21 cellular contexts compared by ENCODE assay signal in genomic region chr5:31413030-31413812, GRCh38.
A peak's percentile ranks its signal among the peaks of the same experiment; 100 is the strongest.
DNase-seq lines count a peak whose midpoint lies in the region; ATAC-seq, FAIRE-seq and TF ChIP-seq lines count a peak whose summit lies in the region.
"Had no signal": no experiment of that assay in that cellular context is flagged by ENCODE, and none has a peak within 500 bp of the region (broad histone marks: within the 10 kb centered on the region; RNA-seq: fewer than 3 reads in every experiment).

No MANE protein-coding gene starts in this region.

- H2BK15ac ChIP-seq in H1 (ENCODE audit: low read length) (no peak overlapping the region), neuronal stem cell (ENCODE audit: low read length) (no peak overlapping the region)

- H3K9me3 Mint-ChIP-seq in activated CD8-positive, alpha-beta memory T cell treated with anti-CD3 and anti-CD28 coated beads, Interleukin-2, amount 10 ng/mL, durations not matched to agents 7 days and 5 days (ENCODE audit: low read depth) = no peaks in the 10 kb centered on the region
- H3K9me3 Mint-ChIP-seq: activated naive CD8-positive, alpha-beta T cell treated with anti-CD3 and anti-CD28 coated beads, Interleukin-2, amount 10 ng/mL, durations not matched to agents 7 days and 5 days; T-cell had no signal

- peaks cover 35% of the 10 kb centered on the region for H3K36me3 Mint-ChIP-seq in activated CD8-positive, alpha-beta memory T cell treated with anti-CD3 and anti-CD28 coated beads, Interleukin-2, amount 10 ng/mL, durations not matched to agents 7 days and 5 days

- no peak for TF ChIP-seq EP300 in H1 (IDR thresholded peaks at IDR 0.05; ENCODE audit: borderline replicate concordance in 1 of 2, low read depth in 2 of 2, low read length in 2 of 2)
- no peak for TF ChIP-seq EP300 in HepG2 (IDR thresholded peaks at IDR 0.05; ENCODE audit: low read depth in 2 of 2, low read length in 2 of 2)
- no peak for TF ChIP-seq EP300 in HepG2 (CRISPR knock-in tag; IDR thresholded peaks at IDR 0.05; ENCODE audit: borderline replicate concordance)

- H3K79me2 ChIP-seq in H1 (ENCODE audit: control insufficient read depth in 1 of 2, insufficient read depth in 2 of 2, low read length in 2 of 2) = no peaks in the 10 kb centered on the region
- no peaks in the 10 kb centered on the region for H3K79me2 ChIP-seq in HepG2 (ENCODE audit: insufficient read depth, low read length)

- H2AK5ac ChIP-seq in H1 (ENCODE audit: low read depth, low read length) (no peak overlapping the region), neuronal stem cell (ENCODE audit: low read depth, low read length) (no peak overlapping the region)

- H4K5ac ChIP-seq in H1 (ENCODE audit: insufficient read length, low read depth, low read length) = no peak overlapping the region

- FAIRE-seq in H1 (lab: Jason Lieb, UNC) (no peak), HepG2 (lab: Jason Lieb, UNC) (no peak)
- FAIRE-seq: colon, kidney, RCC 7860 had no signal

- H3K4me3 Mint-ChIP-seq in activated CD8-positive, alpha-beta memory T cell treated with anti-CD3 and anti-CD28 coated beads, Interleukin-2, amount 10 ng/mL, durations not matched to agents 7 days and 5 days = no peak overlapping the region
- H3K4me3 Mint-ChIP-seq: activated naive CD8-positive, alpha-beta T cell treated with anti-CD3 and anti-CD28 coated beads, Interleukin-2, amount 10 ng/mL, durations not matched to agents 7 days and 5 days; T-cell had no signal

- H3K4me2 ChIP-seq in H1 (ENCODE audit: insufficient read depth in 1 of 2, low read depth in 2 of 2, low read length in 2 of 2) (no peak overlapping the region), neuronal stem cell (ENCODE audit: insufficient read depth, low read length, poor library complexity, severe bottlenecking) (no peak overlapping the region), HepG2 (ENCODE audit: low read depth, low read length) (no peak overlapping the region)

- POLR2A ChIA-PET in H1 (lab: Charles Lee; ENCODE audit: partially characterized antibody) (interaction anchor here (0.6 kb wide), 1 partner anchor 759 kb away, joined by 3 read pairs; no protein-coding TSS in a partner anchor), HepG2 (lab: Yijun Ruan, JAX) (no interaction called here)

- peaks cover 0 to 5% of the 10 kb centered on the region in 2 experiments for H4K20me1 ChIP-seq in H1 (replicated peaks in 1 of 2; ENCODE audit: control insufficient read depth in 1 of 2, insufficient read depth in 2 of 2, low read length in 2 of 2)
- no peaks in the 10 kb centered on the region for H4K20me1 ChIP-seq in HepG2 (ENCODE audit: insufficient read depth, low read length)

- H3K27me3 Mint-ChIP-seq in activated CD8-positive, alpha-beta memory T cell treated with anti-CD3 and anti-CD28 coated beads, Interleukin-2, amount 10 ng/mL, durations not matched to agents 7 days and 5 days = no peaks in the 10 kb centered on the region
- H3K27me3 Mint-ChIP-seq: activated naive CD8-positive, alpha-beta T cell treated with anti-CD3 and anti-CD28 coated beads, Interleukin-2, amount 10 ng/mL, durations not matched to agents 7 days and 5 days; T-cell had no signal

- peak; percentile 57 for DNase-seq in activated CD8-positive, alpha-beta memory T cell treated with anti-CD3 and anti-CD28 coated beads, Interleukin-2, amount 50 U/mL, for 48 hours
- DNase-seq in activated CD8-positive, alpha-beta memory T cell treated with anti-CD3 and anti-CD28 coated beads, Interleukin-2, amount 10 ng/mL, durations not matched to agents 7 days and 5 days = no peak
- DNase-seq in NCI-H446 treated with DMSO at 0.1 percent for 48 hours (lab: John Stamatoyannopoulos, UW) (peak; percentile 82), H1 (ENCODE audit: low read depth in 1 of 2, low spot score in 2 of 2) (no peak), neuronal stem cell (ENCODE audit: low spot score) (no peak), DMS153 treated with DMSO at 0.1 percent for 48 hours (lab: John Stamatoyannopoulos, UW; ENCODE audit: unreplicated experiment) (no peak), amniotic stem cell (lab: John Stamatoyannopoulos, UW) (no peak), HepG2 (ENCODE audit: low spot score) (no peak)
- DNase-seq: activated naive CD8-positive, alpha-beta T cell treated with anti-CD3 and anti-CD28 coated beads, Interleukin-2, amount 10 ng/mL, durations not matched to agents 7 days and 5 days; GDM1; H7; kidney; MM.1S; NCI-H2029; NCI-H82; spleen; stomach; T-cell; uterus had no signal

- in situ Hi-C loops in HepG2 (cut with HindIII; ENCODE audit: extremely low pct_ligation_motif_present, low pct_unique_long_range_greater_than_20kb) = no loop called here

- no peak for TF ChIP-seq RAD21 in H1 (IDR thresholded peaks at IDR 0.05 in 1 of 2, conservative IDR thresholded peaks at IDR 0.05 in 1 of 2; ENCODE audit: low read depth in 2 of 2, low read length in 2 of 2)
- TF ChIP-seq RAD21 in HepG2 (CRISPR knock-in tag; IDR thresholded peaks at IDR 0.05) = no peak

- H3K23ac ChIP-seq in H1 (ENCODE audit: insufficient read length) (no peak overlapping the region), neuronal stem cell (ENCODE audit: low read depth, low read length, poor library complexity) (no peak overlapping the region)

- TF ChIP-seq CTCF in H1 (IDR thresholded peaks at IDR 0.05; ENCODE audit: control extremely low read depth in 1 of 3, insufficient read depth in 1 of 3, low read depth in 1 of 3, low read length in 3 of 3) (no peak), HepG2 (CRISPR knock-in tag; IDR thresholded peaks at IDR 0.05) (no peak)

- BruUV-seq in HepG2 (replicated peaks; lab: Mats Ljungman, UMichigan) = no TSS peak

- H3K36me3 ChIP-seq in H1 (ENCODE audit: control insufficient read depth in 2 of 4, insufficient read depth in 4 of 4, low read length in 3 of 4) (peaks cover 0 to 42% (median 19%) of the 10 kb centered on the region in 4 experiments; a peak in 7 of 8 replicates), neuronal stem cell (replicated peaks in 1 of 2; ENCODE audit: control insufficient read depth in 2 of 2, insufficient read depth in 2 of 2, low read length in 2 of 2) (peaks cover 15 to 98% of the 10 kb centered on the region in 2 donors), HepG2 (replicated peaks in 1 of 2; ENCODE audit: control insufficient read depth in 1 of 2, insufficient read depth in 2 of 2, low read length in 2 of 2) (peaks cover 7 to 62% of the 10 kb centered on the region in 2 experiments; a peak in 4 of 5 replicates)
- H3K36me3 ChIP-seq: uterus had no signal

- H3K9ac ChIP-seq in H1 (replicated peaks in 1 of 4; ENCODE audit: extremely low read depth in 1 of 4, low read depth in 3 of 4, low read length in 3 of 4) (no peak overlapping the region), neuronal stem cell (ENCODE audit: low read depth, low read length, poor library complexity) (no peak overlapping the region), HepG2 (ENCODE audit: insufficient read depth, low read depth, low read length) (no peak overlapping the region)

- H2BK120ac ChIP-seq in H1 (replicated peaks; ENCODE audit: low read depth, low read length) = no peak overlapping the region
- no peak overlapping the region for H2BK120ac ChIP-seq in neuronal stem cell (ENCODE audit: low read depth, low read length)

- no peaks in the 10 kb centered on the region for H3K9me3 ChIP-seq in H1 (ENCODE audit: insufficient read depth in 2 of 2, low read depth in 1 of 2, low read length in 1 of 2)
- H3K9me3 ChIP-seq in neuronal stem cell (replicated peaks in 1 of 2; ENCODE audit: control insufficient read depth in 2 of 2, insufficient read depth in 1 of 2, low read depth in 1 of 2, low read length in 2 of 2) = no peaks in the 10 kb centered on the region
- no peaks in the 10 kb centered on the region for H3K9me3 ChIP-seq in HepG2 (ENCODE audit: low read length)
- H3K9me3 ChIP-seq: spleen, stomach, uterus had no signal

- no peak overlapping the region for H3K56ac ChIP-seq in H1 (replicated peaks; ENCODE audit: insufficient read length, low read depth, low read length)

- H4K8ac ChIP-seq in H1 (ENCODE audit: extremely low read depth, insufficient read depth, low read length) (no peak overlapping the region), neuronal stem cell (ENCODE audit: low read depth, low read length) (no peak overlapping the region)

- H2BK12ac ChIP-seq in H1 (ENCODE audit: low read depth, low read length) (no peak overlapping the region), neuronal stem cell (ENCODE audit: low read length) (no peak overlapping the region)

- H3K4me1 ChIP-seq in H1 (replicated peaks in 1 of 4; ENCODE audit: control insufficient read depth in 3 of 4, insufficient read depth in 4 of 4, low read length in 3 of 4) (no peaks in the 10 kb centered on the region), neuronal stem cell (ENCODE audit: control insufficient read depth in 2 of 2, insufficient read depth in 1 of 2, low read depth in 1 of 2, low read length in 2 of 2) (peaks cover 0 to 3% of the 10 kb centered on the region in 2 donors), HepG2 (ENCODE audit: insufficient read depth, low read length) (no peaks in the 10 kb centered on the region)
- H3K4me1 ChIP-seq: spleen, stomach, uterus had no signal

- H3K27ac Mint-ChIP-seq in activated CD8-positive, alpha-beta memory T cell treated with anti-CD3 and anti-CD28 coated beads, Interleukin-2, amount 10 ng/mL, durations not matched to agents 7 days and 5 days = no peak overlapping the region
- H3K27ac Mint-ChIP-seq: T-cell had no signal

- no peak for ATAC-seq in activated CD8-positive, alpha-beta memory T cell treated with anti-CD3 and anti-CD28 coated beads, Interleukin-2, amount 10 ng/mL, durations not matched to agents 7 days and 5 days
- ATAC-seq in HepG2 = no peak
- ATAC-seq: T-cell had no signal

- no peak overlapping the region for H3K18ac ChIP-seq in H1 (ENCODE audit: extremely low read depth, low read length)
- H3K18ac ChIP-seq in neuronal stem cell (ENCODE audit: low read length) = peak overlapping the region; percentile 42

- CTCF ChIA-PET in activated CD8-positive, alpha-beta memory T cell treated with anti-CD3 and anti-CD28 coated beads, Interleukin-2, amount 10 ng/mL, durations not matched to agents 7 days and 5 days (lab: Charles Lee) = no interaction called here
- CTCF ChIA-PET in H1 (lab: Charles Lee; ENCODE audit: partially characterized antibody) (interaction anchor here (0.6 to 1.6 kb wide), 2 partner anchors 15 to 82 kb away, joined by 3 to 5 read pairs; no protein-coding TSS in a partner anchor), HepG2 (lab: Yijun Ruan, JAX; ENCODE audit: low intra/inter-chr PET ratio, low total read pairs) (no interaction called here)

- no peak overlapping the region for H3K14ac ChIP-seq in H1 (ENCODE audit: insufficient read length)
- H3K14ac ChIP-seq in neuronal stem cell (ENCODE audit: low read length) = no peak overlapping the region

- H3K27ac ChIP-seq in H1 (ENCODE audit: low read depth, low read length) = no peak overlapping the region
- H3K27ac ChIP-seq in neuronal stem cell (replicated peaks; ENCODE audit: low read length) = no peak overlapping the region
- no peak overlapping the region for H3K27ac ChIP-seq in HepG2 (ENCODE audit: extremely low read length, insufficient read depth, low read length)
- H3K27ac ChIP-seq: spleen, stomach, uterus had no signal

- H4K91ac ChIP-seq in H1 (replicated peaks; ENCODE audit: insufficient read length, low read length) = no peak overlapping the region
- no peak overlapping the region for H4K91ac ChIP-seq in neuronal stem cell (ENCODE audit: low read depth, low read length, poor library complexity)

- H3K79me1 ChIP-seq in H1 (ENCODE audit: low read depth, low read length) (no peaks in the 10 kb centered on the region; the same call in 1 of the 2 replicates), neuronal stem cell (ENCODE audit: low read depth, low read length) (no peaks in the 10 kb centered on the region)

- no peak for TF ChIP-seq POLR2A in H1 (IDR thresholded peaks at IDR 0.05; ENCODE audit: control extremely low read depth in 1 of 2, low read depth in 2 of 2, low read length in 2 of 2)
- TF ChIP-seq POLR2A in HepG2 (IDR thresholded peaks at IDR 0.05; ENCODE audit: insufficient read depth in 1 of 2, low read depth in 2 of 2, low read length in 2 of 2) = no peak

- H2BK5ac ChIP-seq in H1 (ENCODE audit: low read depth, low read length) (0 out of 2 replicates have a peak overlapping the region, but pooled peaks have one; percentile 37), neuronal stem cell (ENCODE audit: low read length) (no peak overlapping the region)

- H2BK20ac ChIP-seq in H1 (ENCODE audit: low read length) = no peak overlapping the region

- H2AFZ ChIP-seq in H1 (ENCODE audit: low read length) (no peak overlapping the region), neuronal stem cell (ENCODE audit: low read length) (no peak overlapping the region), HepG2 (ENCODE audit: low read length) (no peak overlapping the region)

- no peak overlapping the region for H3K4ac ChIP-seq in H1 (replicated peaks; ENCODE audit: insufficient read length, low read depth, low read length)
- H3K4ac ChIP-seq in neuronal stem cell (ENCODE audit: low read length) = no peak overlapping the region

- no peaks in the 10 kb centered on the region for H3K23me2 ChIP-seq in H1 (ENCODE audit: low read depth, low read length)

- H3K4me3 ChIP-seq in H1 (ENCODE audit: extremely low read depth in 1 of 4, insufficient read depth in 2 of 4, low read depth in 3 of 4, low read length in 4 of 4) (no peak overlapping the region), neuronal stem cell (ENCODE audit: low read length in 2 of 2) (no peak overlapping the region), HepG2 (replicated peaks in 1 of 3; ENCODE audit: insufficient read depth in 1 of 3, low read depth in 2 of 3, low read length in 3 of 3) (no peak overlapping the region)
- H3K4me3 ChIP-seq: spleen, stomach, uterus had no signal

- intact Hi-C loops in HepG2 (cut with micrococcal nuclease; ENCODE audit: unreplicated experiment) = no loop called here

- no peaks in the 10 kb centered on the region for H3K27me3 ChIP-seq in H1 (replicated peaks in 1 of 4; ENCODE audit: control insufficient read depth in 3 of 4, extremely low read depth in 1 of 4, insufficient read depth in 3 of 4, low read length in 3 of 4)
- H3K27me3 ChIP-seq in neuronal stem cell (ENCODE audit: control insufficient read depth in 3 of 3, insufficient read depth in 3 of 3, low read depth in 1 of 3, low read length in 3 of 3) = no peaks in the 10 kb centered on the region
- no peaks in the 10 kb centered on the region for H3K27me3 ChIP-seq in HepG2 (ENCODE audit: control insufficient read depth in 1 of 2, insufficient read depth in 2 of 2, low read length in 2 of 2)
- H3K27me3 ChIP-seq: spleen, stomach, uterus had no signal

- 91% methylated on average over 8 of the region's 8 CpGs; no CpG with 5 or more reads in 1 of the 2 experiments for WGBS in H1 (ENCODE audit: extremely low coverage in 1 of 2, insufficient coverage in 1 of 2, insufficient read length in 1 of 2, insufficient replicate concordance in 2 of 2, low coverage in 1 of 2, low lambda C conversion rate in 2 of 2, missing lambda C conversion rate in 1 of 2), 2 experiments
- WGBS in neuronal stem cell (ENCODE audit: extremely low coverage in 2 of 2, insufficient read length in 2 of 2, insufficient replicate concordance in 1 of 2), 2 donors = no CpG with 5 or more reads among the region's 8 CpGs
- 97% methylated on average over 4 of the region's 8 CpGs for WGBS in HepG2 (ENCODE audit: low lambda C conversion rate)

- peaks cover 2% of the 10 kb centered on the region for H3K4me1 Mint-ChIP-seq in activated CD8-positive, alpha-beta memory T cell treated with anti-CD3 and anti-CD28 coated beads, Interleukin-2, amount 10 ng/mL, durations not matched to agents 7 days and 5 days
- H3K4me1 Mint-ChIP-seq: activated naive CD8-positive, alpha-beta T cell treated with anti-CD3 and anti-CD28 coated beads, Interleukin-2, amount 10 ng/mL, durations not matched to agents 7 days and 5 days; T-cell had no signal

Comparison
In these comparisons a context has a peak if more than half of its experiments do, and no peak if none do; other contexts are left out.
1. DNase-seq: peak in activated CD8-positive, alpha-beta memory T cell treated with anti-CD3 and anti-CD28 coated beads, Interleukin-2, amount 50 U/mL, for 48 hours (single experiment) and NCI-H446 treated with DMSO at 0.1 percent for 48 hours (single experiment); none in activated CD8-positive, alpha-beta memory T cell treated with anti-CD3 and anti-CD28 coated beads, Interleukin-2, amount 10 ng/mL, durations not matched to agents 7 days and 5 days (single experiment), H1 (0 of 2), neuronal stem cell (single experiment), DMS153 treated with DMSO at 0.1 percent for 48 hours (single experiment), amniotic stem cell (single experiment) and HepG2 (single experiment).